Comparison of ENCODE assay signal across 6 cellular contexts in genomic region chr9:137300607-137301085, GRCh38.
DNase-seq lines count a peak whose midpoint lies in the region; TF ChIP-seq lines count a peak whose summit lies in the region.

No MANE protein-coding gene starts in this region.

- H3K4me3 ChIP-seq in retinal pigment epithelial cell (ENCODE audit: low read length) = peak overlapping the region; percentile 50

- DNase-seq in DMS53 (lab: John Stamatoyannopoulos, UW) (peak; percentile 60), DMS53 treated with DMSO at 0.1 percent for 48 hours (lab: John Stamatoyannopoulos, UW; ENCODE audit: unreplicated experiment) (no peak), ecto neural progenitor cell (ENCODE audit: low spot score) (peak; percentile 81), retinal pigment epithelial cell (ENCODE audit: low read depth) (no peak), NCI-H1930 (lab: John Stamatoyannopoulos, UW) (no peak), AML-193 (lab: John Stamatoyannopoulos, UW) (no peak)

- no peak for TF ChIP-seq CTCF in retinal pigment epithelial cell (conservative IDR thresholded peaks at IDR 0.05; ENCODE audit: low read depth, low read length)

Comparison
In these comparisons a context has a peak if more than half of its experiments do, and no peak if none do; other contexts are left out.
1. DNase-seq: peak in DMS53 (single experiment) and ecto neural progenitor cell (single experiment); none in DMS53 treated with DMSO at 0.1 percent for 48 hours (single experiment), retinal pigment epithelial cell (single experiment), NCI-H1930 (0 of 2) and AML-193 (0 of 2).